In the genomic region with DNA sequence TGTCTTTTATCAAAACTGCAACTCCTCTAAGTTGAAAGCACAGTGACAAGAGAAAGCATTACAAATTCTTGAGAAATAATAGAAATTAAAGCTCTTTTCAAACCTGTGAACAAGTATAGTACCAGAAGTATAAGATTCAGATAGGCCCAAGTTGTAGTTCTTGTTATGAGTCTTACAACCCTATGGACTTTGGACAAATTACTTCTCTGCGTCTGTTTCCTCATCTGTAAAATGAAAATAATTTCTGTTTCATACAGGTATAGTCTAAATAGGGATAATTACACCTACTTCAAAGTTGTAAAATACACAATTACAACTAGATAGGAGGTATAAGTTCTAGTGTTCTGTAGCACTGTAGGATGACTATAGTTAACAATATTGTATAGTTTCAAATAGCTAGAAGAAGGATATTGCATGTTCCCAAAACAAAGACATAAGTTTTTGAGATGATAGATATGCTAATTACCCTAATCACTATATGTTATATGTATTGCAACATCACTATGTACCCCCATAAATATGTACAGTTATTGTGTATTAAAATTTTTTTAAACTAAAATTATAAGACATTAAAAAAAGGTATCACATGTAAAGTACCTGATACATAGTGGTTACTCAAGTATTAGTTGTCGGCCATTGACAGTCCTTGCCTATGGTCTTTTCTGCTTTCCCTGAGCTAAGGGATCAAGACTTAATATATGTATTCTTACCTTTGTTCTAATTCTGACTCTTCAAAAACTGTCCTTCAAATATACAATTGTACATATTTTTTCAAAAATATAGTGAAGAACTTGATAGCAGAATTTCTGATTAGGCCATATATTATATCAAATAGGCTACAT, we compare ENCODE assay signal across 11 cellular contexts. TPM values are rescaled to one million over a fixed set of nuclear protein-coding genes. Genes with fewer than 3 reads are reported as not detected.
A peak's percentile ranks its signal among the peaks of the same experiment; 100 is the strongest.
DNase-seq lines count a peak whose midpoint lies in the region; ATAC-seq, FAIRE-seq and TF ChIP-seq lines count a peak whose summit lies in the region.
"Had no signal": no experiment of that assay in that cellular context is flagged by ENCODE, and none has a peak within 500 bp of the region (broad histone marks: within the 10 kb centered on the region; RNA-seq: fewer than 3 reads in every experiment).

No MANE protein-coding gene starts in this region.

- H3K27me3 ChIP-seq in Caco-2 (replicated peaks; ENCODE audit: control insufficient read depth, insufficient read depth, low read length) (no peaks in the 10 kb centered on the region), HUES6 (ENCODE audit: control insufficient read depth, insufficient read depth, low read length) (no peaks in the 10 kb centered on the region), K562 (ENCODE audit: control insufficient read depth in 2 of 2, insufficient read depth in 2 of 2, low read length in 2 of 2) (no peaks in the 10 kb centered on the region)

- POLR2A ChIA-PET in Caco-2 (lab: Charles Lee) (interaction anchor here (1.1 kb wide), 1 partner anchor 12 kb away, joined by 3 read pairs; no protein-coding TSS in a partner anchor), K562 (lab: Yijun Ruan, JAX) (interaction anchor here (0.7 to 3.8 kb wide), 6 partner anchors 12 to 193 kb away, joined by 3 to 28 read pairs (median 8); a partner anchor contains a TSS)
- POLR2A ChIA-PET in naive thymus-derived CD8-positive, alpha-beta T cell (lab: Charles Lee): interaction anchor here (0.6 to 3.2 kb wide), 2 partner anchors 81 to 193 kb away, joined by 3 to 32 read pairs; a partner anchor contains a TSS

- WGBS in K562 (ENCODE audit: insufficient coverage, low coverage, missing lambda C conversion rate): 2% methylated on average over 2 of the region's 2 CpGs

- TF ChIP-seq EP300 in K562 (IDR thresholded peaks at IDR 0.05; ENCODE audit: low read length): no peak

- no peaks in the 10 kb centered on the region for H3K9me3 Mint-ChIP-seq in Caco-2 (ENCODE audit: unreplicated experiment)
- H3K9me3 Mint-ChIP-seq in naive thymus-derived CD8-positive, alpha-beta T cell: no peaks in the 10 kb centered on the region

- peak overlapping the region; percentile 9; the same call in 1 of the 2 replicates for H2AFZ ChIP-seq in K562 (ENCODE audit: low read depth, low read length)

- H3K4me1 ChIP-seq in Caco-2 (peaks cover 20% of the 10 kb centered on the region), HUES6 (ENCODE audit: control insufficient read depth, insufficient read depth, low read length) (peaks cover 36% of the 10 kb centered on the region), K562 (replicated peaks in 1 of 2; ENCODE audit: control insufficient read depth in 2 of 2, insufficient read depth in 2 of 2, low read length in 2 of 2) (peaks cover 5 to 10% of the 10 kb centered on the region in 2 experiments; a peak in 3 of 5 replicates)

- BruUV-seq in Caco-2 (replicated peaks; lab: Mats Ljungman, UMichigan) (no TSS peak), K562 (replicated peaks; lab: Mats Ljungman, UMichigan) (no TSS peak)

- H3K79me2 ChIP-seq in K562 (ENCODE audit: control insufficient read depth, insufficient read depth, low read length): peaks cover 70% of the 10 kb centered on the region

- TF ChIP-seq CTCF in Caco-2 (IDR thresholded peaks at IDR 0.05; ENCODE audit: insufficient read depth in 1 of 2, low read depth in 1 of 2, low read length in 1 of 2, severe bottlenecking in 1 of 2, unreplicated experiment in 1 of 2) (no peak), K562 (IDR thresholded peaks at IDR 0.05 in 2 of 3, conservative IDR thresholded peaks at IDR 0.05 in 1 of 3; ENCODE audit: insufficient read depth in 2 of 3, low read depth in 1 of 3, low read length in 3 of 3) (no peak)

- H3K27me3 Mint-ChIP-seq in Caco-2 (ENCODE audit: insufficient read depth, unreplicated experiment): no peaks in the 10 kb centered on the region
- no peaks in the 10 kb centered on the region for H3K27me3 Mint-ChIP-seq in naive thymus-derived CD8-positive, alpha-beta T cell

- DNase-seq in Caco-2 (no peak), K562 (ENCODE audit: extremely low read depth in 1 of 4, low spot score in 3 of 4) (peak in 1 of 4 experiments; percentile 51), posterior cingulate gyrus (no peak), cerebellar cortex (ENCODE audit: low spot score) (no peak)
- DNase-seq in naive thymus-derived CD8-positive, alpha-beta T cell: no peak
- DNase-seq: activated CD4-positive, alpha-beta T cell treated with anti-CD3 and anti-CD28 coated beads for 1 hour; NCI-H1930 had no signal

- H3K27ac Mint-ChIP-seq in Caco-2 (ENCODE audit: unreplicated experiment): no peak overlapping the region
- H3K27ac Mint-ChIP-seq in naive thymus-derived CD8-positive, alpha-beta T cell: peak overlapping the region in 5 of 10 donors; percentile 10 to 96 (median 65)

- no peaks in the 10 kb centered on the region for H3K9me1 ChIP-seq in K562 (ENCODE audit: control insufficient read depth, insufficient read depth, low read length)

- H3K9me3 ChIP-seq in Caco-2: no peaks in the 10 kb centered on the region
- no peaks in the 10 kb centered on the region for H3K9me3 ChIP-seq in HUES6 (ENCODE audit: control insufficient read depth, insufficient read depth, low read depth, low read length)
- H3K9me3 ChIP-seq in K562 (replicated peaks; ENCODE audit: control insufficient read depth, insufficient read depth, low read depth, low read length): peaks cover 3% of the 10 kb centered on the region; the same call in 1 of the 2 replicates

- H3K4me3 ChIP-seq in Caco-2 (ENCODE audit: low read depth, low read length) (peak overlapping the region; percentile 100), HUES6 (ENCODE audit: low read depth, low read length) (peak overlapping the region; percentile 97), K562 (peak overlapping the region; percentile 77)

- peaks cover 20% of the 10 kb centered on the region for H4K20me1 ChIP-seq in K562 (replicated peaks; ENCODE audit: control insufficient read depth, insufficient read depth, low read length)

- intact Hi-C loops in Caco-2 (cut with micrococcal nuclease; ENCODE audit: unreplicated experiment) (no loop called here), K562 (cut with micrococcal nuclease) (no loop called here), posterior cingulate gyrus (cut with DNase I) (loop anchor here (5.0 kb wide), 1 partner anchor 68 kb away; no protein-coding TSS in a partner anchor)

- CTCF ChIA-PET in Caco-2 (lab: Charles Lee): no interaction called here
- CTCF ChIA-PET in K562 (lab: Yijun Ruan, JAX; ENCODE audit: low intra/inter-chr PET ratio): interaction anchor here (0.6 kb wide), 2 partner anchors 68 to 94 kb away, joined by 3 read pairs; a partner anchor contains a TSS

- H3K36me3 ChIP-seq in Caco-2 (ENCODE audit: control insufficient read depth, insufficient read depth, low read length): no peaks in the 10 kb centered on the region; the same call in 1 of the 2 replicates
- no peaks in the 10 kb centered on the region for H3K36me3 ChIP-seq in HUES6 (ENCODE audit: control insufficient read depth, insufficient read depth, low read length)
- peaks cover 18% of the 10 kb centered on the region; the same call in 2 of the 3 replicates for H3K36me3 ChIP-seq in K562 (ENCODE audit: control insufficient read depth, insufficient read depth, low read length)

- in situ Hi-C loops in K562 (cut with MboI): no loop called here

- H3K4me1 Mint-ChIP-seq in Caco-2 (ENCODE audit: low read depth, unreplicated experiment): peaks cover 13% of the 10 kb centered on the region
- peaks cover 36 to 69% (median 56%) of the 10 kb centered on the region in 4 donors for H3K4me1 Mint-ChIP-seq in naive thymus-derived CD8-positive, alpha-beta T cell

- ATAC-seq in K562: peak; percentile 13
- ATAC-seq in naive thymus-derived CD8-positive, alpha-beta T cell: no peak
- no peak for ATAC-seq in GM21723 (IDR thresholded peaks at IDR 0.05; ENCODE audit: unreplicated experiment)
- no peak for ATAC-seq in HG03378 (IDR thresholded peaks at IDR 0.05; ENCODE audit: unreplicated experiment)

- TF ChIP-seq POLR2A in K562 (conservative IDR thresholded peaks at IDR 0.05): no peak

- peak overlapping the region; percentile 100 for H3K4me3 Mint-ChIP-seq in Caco-2 (ENCODE audit: unreplicated experiment)
- H3K4me3 Mint-ChIP-seq in naive thymus-derived CD8-positive, alpha-beta T cell: peak overlapping the region in 7 of 10 donors; percentile 22 to 93 (median 42)

- H3K9ac ChIP-seq in HUES6 (ENCODE audit: low read length) (peak overlapping the region; percentile 40), K562 (ENCODE audit: insufficient read depth in 1 of 2, low read depth in 2 of 2, low read length in 2 of 2) (peak overlapping the region in 1 of 2 experiments; percentile 94; a peak in 2 of 4 replicates)

- H3K36me3 Mint-ChIP-seq in Caco-2 (ENCODE audit: insufficient read depth, unreplicated experiment): peaks cover 25% of the 10 kb centered on the region
- no peaks in the 10 kb centered on the region for H3K36me3 Mint-ChIP-seq in naive thymus-derived CD8-positive, alpha-beta T cell

- no peak for FAIRE-seq in K562 (lab: Jason Lieb, UNC)
- FAIRE-seq: endometrium had no signal

- peak overlapping the region; percentile 81 for H3K4me2 ChIP-seq in K562 (ENCODE audit: insufficient read depth, low read length)

- H3K27ac ChIP-seq in HUES6 (ENCODE audit: low read depth, low read length): no peak overlapping the region; the same call in 1 of the 2 replicates
- peak overlapping the region; percentile 94; the same call in 2 of the 3 replicates for H3K27ac ChIP-seq in K562 (ENCODE audit: extremely low read depth, low read depth, low read length)

- TF ChIP-seq RAD21 in K562 (CRISPR knock-in tag; conservative IDR thresholded peaks at IDR 0.05 in 1 of 2, IDR thresholded peaks at IDR 0.05 in 1 of 2): no peak

RNA-seq across cellular contexts. Expression of a gene that starts 1.8 kb away (rescaled TPM):
- total RNA-seq in Caco-2 (2022) (42.3 TPM in 2 replicates), K562 (2014; rRNA removed) (4.1 and 5.9 TPM in 2 replicates), K562 (2014; rRNA removed; fragmentation: Illumina TruSeq; extraction: Trizol) (9.6 and 9.9 TPM in 2 replicates), K562 (2015; rRNA removed; fragmentation: Illumina TruSeq; extraction: Trizol) (8.5 and 8.7 TPM in 2 replicates), K562 (2021) (12.9 and 13.9 TPM in 2 replicates)
- total RNA-seq in K562 (2011; cell fraction: chromatin; rRNA removed; ENCODE audit: low replicate concordance): 10.9 and 28.5 TPM in 2 replicates
- 10.0 and 12.2 TPM in 2 replicates for total RNA-seq in K562 (2011; cell fraction: nucleolus; rRNA removed)
- total RNA-seq in K562 (2011; cell fraction: nucleoplasm; rRNA removed): 19.1 and 41.4 TPM in 2 replicates
- polyA plus RNA-seq in K562 (2011; rRNA removed) (5.6 and 8.3 TPM in 2 replicates), K562 (2014; fragmentation: Illumina TruSeq; extraction: Trizol) (10.2 and 10.9 TPM in 2 replicates), K562 (2014; fragmentation: Nextera tagmentation; extraction: Ambion mirVana) (1 to 10 TPM; 3.2 to 4.4 TPM), K562 (2014; rRNA removed) (6.6 and 8.1 TPM in 2 replicates)
- 2.0 and 2.8 TPM in 2 replicates for polyA plus RNA-seq in K562 (2011; cell fraction: cytosol; rRNA removed)
- polyA plus RNA-seq in K562 (2011; cell fraction: nucleus; rRNA removed): 10.4 and 11.6 TPM in 2 replicates
- polyA plus RNA-seq in K562 (2012): 8.4 and 12.5 TPM in 2 replicates
- polyA minus RNA-seq in K562 (2011; rRNA and poly(A)+ RNA removed): 7.6 and 9.3 TPM in 2 replicates
- 4.5 and 6.2 TPM in 2 replicates for polyA minus RNA-seq in K562 (2011; cell fraction: cytosol; rRNA and poly(A)+ RNA removed)
- polyA minus RNA-seq in K562 (2011; cell fraction: nucleus; rRNA and poly(A)+ RNA removed): 29.4 and 36.2 TPM in 2 replicates
- total RNA-seq in naive thymus-derived CD8-positive, alpha-beta T cell: 10 to 100 TPM; 14.3 to 15.6 TPM
- polyA plus RNA-seq in naive thymus-derived CD8-positive, alpha-beta T cell: 1 to 10 TPM; 2.5 to 3.0 (median 2.9) TPM
